In genomic region chr4:122914292-122914904, GRCh38 we compare ENCODE assay signal across 8 cellular contexts. TPM values are rescaled to one million over a fixed set of nuclear protein-coding genes. Genes with fewer than 3 reads are reported as not detected.
DNase-seq lines count a peak whose midpoint lies in the region; ATAC-seq and TF ChIP-seq lines count a peak whose summit lies in the region.

No MANE protein-coding gene starts in this region.

- TF ChIP-seq CTCF in Loucy (conservative IDR thresholded peaks at IDR 0.05; ENCODE audit: low read length) = peak; percentile 57
- peak; percentile 53 for TF ChIP-seq CTCF in neural crest cell (conservative IDR thresholded peaks at IDR 0.05)
- no peak for TF ChIP-seq CTCF in endodermal cell (conservative IDR thresholded peaks at IDR 0.05)

- H2AFZ ChIP-seq in Loucy (ENCODE audit: low read length) = no peak overlapping the region

- H3K4me2 ChIP-seq in Loucy (ENCODE audit: low read depth, low read length, poor library complexity, severe bottlenecking) = no peak overlapping the region

- WGBS in endodermal cell (ENCODE audit: insufficient coverage in 1 of 2, insufficient read length in 1 of 2), 2 experiments = 58% methylated on average over 3 of the region's 4 CpGs; no CpG with 5 or more reads in 1 of the 2 experiments

- H3K79me2 ChIP-seq in Loucy (ENCODE audit: insufficient read depth, low read length) = no peaks in the 10 kb centered on the region

- no peak overlapping the region for H3K4me3 Mint-ChIP-seq in central memory CD8-positive, alpha-beta T cell
- H3K4me3 Mint-ChIP-seq in neural crest cell = no peak overlapping the region
- no peak overlapping the region for H3K4me3 Mint-ChIP-seq in endodermal cell

- no peak overlapping the region for H3K9ac ChIP-seq in Loucy (ENCODE audit: low read depth, low read length, poor library complexity, severe bottlenecking)
- H3K9ac ChIP-seq in endodermal cell (ENCODE audit: extremely low read depth, low read length, poor library complexity, severe bottlenecking) = no peak overlapping the region

- H3K9me3 ChIP-seq in Loucy (ENCODE audit: insufficient read depth, low read depth, low read length) (no peaks in the 10 kb centered on the region), endodermal cell (ENCODE audit: control insufficient read depth, low read length) (no peaks in the 10 kb centered on the region)

- no peaks in the 10 kb centered on the region for H3F3A ChIP-seq in Loucy (ENCODE audit: low read depth)

- DNase-seq in NCI-H1417 (lab: John Stamatoyannopoulos, UW) (peak; percentile 1 to 37 (median 4)), NCI-H1417 treated with DMSO at 0.1 percent for 48 hours (lab: John Stamatoyannopoulos, UW) (no peak), neural crest cell (ENCODE audit: low read depth, low spot score) (no peak), endodermal cell (no peak)
- DNase-seq in central memory CD8-positive, alpha-beta T cell (ENCODE audit: low spot score in 2 of 2) = no peak
- no peak for DNase-seq in stimulated activated CD4-positive, alpha-beta T cell treated with anti-CD3 and anti-CD28 coated beads, Interleukin-12 subunit alpha, Interleukin-12 subunit beta, amount 100 ng/mL, for 4 hours

- H3K4me1 ChIP-seq in Loucy (ENCODE audit: insufficient read depth, low read length, poor library complexity, severe bottlenecking) = no peaks in the 10 kb centered on the region
- no peaks in the 10 kb centered on the region for H3K4me1 ChIP-seq in endodermal cell (ENCODE audit: control insufficient read depth, insufficient read depth, low read length)

- H3K36me3 Mint-ChIP-seq in central memory CD8-positive, alpha-beta T cell (ENCODE audit: insufficient read depth) = no peaks in the 10 kb centered on the region
- no peaks in the 10 kb centered on the region for H3K36me3 Mint-ChIP-seq in neural crest cell (ENCODE audit: low read depth)
- H3K36me3 Mint-ChIP-seq in endodermal cell (ENCODE audit: low read depth) = no peaks in the 10 kb centered on the region

- H3K27me3 Mint-ChIP-seq in central memory CD8-positive, alpha-beta T cell = no peaks in the 10 kb centered on the region
- H3K27me3 Mint-ChIP-seq in neural crest cell (ENCODE audit: low read depth) (no peaks in the 10 kb centered on the region), endodermal cell (ENCODE audit: insufficient read depth) (no peaks in the 10 kb centered on the region)

- no peak overlapping the region for H3K27ac Mint-ChIP-seq in central memory CD8-positive, alpha-beta T cell (ENCODE audit: low read depth)
- H3K27ac Mint-ChIP-seq in neural crest cell (ENCODE audit: unreplicated experiment) (no peak overlapping the region), endodermal cell (no peak overlapping the region)

- no peaks in the 10 kb centered on the region for H3K36me3 ChIP-seq in Loucy (ENCODE audit: insufficient read depth, low read length)
- H3K36me3 ChIP-seq in endodermal cell (ENCODE audit: control insufficient read depth, insufficient read depth, low read length) = no peaks in the 10 kb centered on the region

- H3K4me1 Mint-ChIP-seq in central memory CD8-positive, alpha-beta T cell = no peaks in the 10 kb centered on the region
- H3K4me1 Mint-ChIP-seq in neural crest cell (peaks cover 12% of the 10 kb centered on the region), endodermal cell (peaks cover 7% of the 10 kb centered on the region)

- no peaks in the 10 kb centered on the region for H4K20me1 ChIP-seq in Loucy (ENCODE audit: insufficient read depth, low read length, poor library complexity, severe bottlenecking)

- ATAC-seq in GM21825 (IDR thresholded peaks at IDR 0.05; ENCODE audit: unreplicated experiment) = peak; percentile 81
- ATAC-seq in central memory CD8-positive, alpha-beta T cell (replicated peaks; ENCODE audit: extremely low read depth, poor library complexity, severe bottlenecking) = peak; percentile 72

- no peaks in the 10 kb centered on the region for H3K9me2 ChIP-seq in Loucy (replicated peaks; ENCODE audit: low read depth, low read length)

- H3K4me3 ChIP-seq in Loucy (ENCODE audit: low read length, poor library complexity, severe bottlenecking) = no peak overlapping the region
- no peak overlapping the region for H3K4me3 ChIP-seq in endodermal cell (ENCODE audit: low read length)

- H3K9me3 Mint-ChIP-seq in central memory CD8-positive, alpha-beta T cell = no peaks in the 10 kb centered on the region
- H3K9me3 Mint-ChIP-seq in neural crest cell (no peaks in the 10 kb centered on the region), endodermal cell (no peaks in the 10 kb centered on the region)

- H3K27me3 ChIP-seq in Loucy (ENCODE audit: insufficient read depth, low read length, poor library complexity, severe bottlenecking) = no peaks in the 10 kb centered on the region
- no peaks in the 10 kb centered on the region for H3K27me3 ChIP-seq in endodermal cell (ENCODE audit: control insufficient read depth, insufficient read depth, low read length, poor library complexity, severe bottlenecking)

- no peak overlapping the region for H3K27ac ChIP-seq in endodermal cell (ENCODE audit: low read depth, low read length)

RNA-seq across cellular contexts. Expression of gene NUDT6, which starts 8.0 kb away (rescaled TPM):
- total RNA-seq in neural crest cell (10.2 and 11.0 TPM in 2 replicates), endodermal cell (10 to 100 TPM in 1 of 2 donors, 1 to 10 TPM in 1; 5.8 to 11.6 TPM)
- 10.4 TPM for polyA plus RNA-seq in endodermal cell (2013, experiment 1 of 2)
- 10.0 TPM for polyA plus RNA-seq in endodermal cell (2013, experiment 2 of 2)

Comparison
In these comparisons a context has a peak if more than half of its experiments do, and no peak if none do; other contexts are left out.
1. DNase-seq: peak in NCI-H1417 (3 of 3); none in NCI-H1417 treated with DMSO at 0.1 percent for 48 hours (single experiment), central memory CD8-positive, alpha-beta T cell (0 of 2), neural crest cell (single experiment), endodermal cell (single experiment) and stimulated activated CD4-positive, alpha-beta T cell treated with anti-CD3 and anti-CD28 coated beads, Interleukin-12 subunit alpha, Interleukin-12 subunit beta, amount 100 ng/mL, for 4 hours (single experiment).